8 cellular contexts compared by ENCODE assay signal in the genomic region with DNA sequence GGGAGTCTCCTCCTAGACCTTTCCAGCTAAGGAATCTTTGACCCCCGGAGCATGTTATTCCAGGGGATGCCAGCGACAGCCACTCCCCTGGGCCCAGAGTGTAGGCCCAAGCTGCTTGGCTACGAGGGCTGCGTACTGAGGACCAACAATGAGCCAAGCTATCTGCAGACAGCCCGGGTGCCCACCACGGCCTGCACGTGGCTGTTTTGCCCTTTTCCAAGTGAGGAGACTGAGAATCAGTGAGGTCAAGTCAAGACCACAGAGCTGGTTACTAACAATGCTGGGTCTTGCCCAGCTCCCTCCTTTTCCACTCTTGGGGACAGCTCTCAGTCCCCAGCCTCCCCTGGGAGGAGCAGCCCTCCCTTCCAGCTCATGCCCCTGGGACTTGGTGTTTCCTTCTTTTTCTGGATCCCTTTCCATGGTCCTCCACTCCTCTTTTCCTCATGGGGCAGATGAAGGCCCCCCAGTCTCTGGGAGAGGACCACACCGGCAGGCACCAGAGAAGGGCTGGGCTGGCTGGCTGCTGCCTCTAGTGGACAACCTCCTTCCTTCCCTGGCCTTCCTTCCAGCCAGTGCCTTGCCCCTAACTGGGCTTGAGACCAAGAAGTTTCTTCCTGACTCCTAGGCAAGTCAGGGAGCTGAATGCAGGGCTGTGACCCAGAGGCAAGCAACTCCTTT. TPM values are rescaled to one million over a fixed set of nuclear protein-coding genes. Genes with fewer than 3 reads are reported as not detected.
DNase-seq lines count a peak whose midpoint lies in the region; ATAC-seq and TF ChIP-seq lines count a peak whose summit lies in the region.

No MANE protein-coding gene starts in this region.

- ATAC-seq in lung (ENCODE audit: insufficient read depth, low FRiP score) (peak; percentile 32), HG03159 (IDR thresholded peaks at IDR 0.05; ENCODE audit: unreplicated experiment) (no peak), HG03565 (IDR thresholded peaks at IDR 0.05; ENCODE audit: unreplicated experiment) (no peak)

- WGBS in lung, 2 donors, result 17 to 19% methylated on average over 8 of the region's 8 CpGs

- TF ChIP-seq CTCF in HEK293 (tag by site-specific recombination; IDR thresholded peaks at IDR 0.05) (0 out of 2 replicates have a peak, but pooled peaks have one; percentile 21), lung (IDR thresholded peaks at IDR 0.05; ENCODE audit: control extremely low read depth, extremely low read depth) (peak; percentile 19)

- no peaks in the 10 kb centered on the region for H3K36me3 Mint-ChIP-seq in immature natural killer cell

- POLR2A ChIA-PET in HEK293 (lab: Yijun Ruan, JAX), result interaction anchor here (0.7 kb wide), 1 partner anchor 717 kb away, joined by 5 read pairs; no protein-coding TSS in a partner anchor

- H3K27me3 Mint-ChIP-seq in immature natural killer cell (ENCODE audit: low read depth in 3 of 3), result peaks cover 7 to 27% (median 12%) of the 10 kb centered on the region in 3 donors

- H3K36me3 ChIP-seq in HEK293 (ENCODE audit: control insufficient read depth in 2 of 2, insufficient read depth in 1 of 2, low read length in 2 of 2) (no peaks in the 10 kb centered on the region), lung (ENCODE audit: control insufficient read depth in 2 of 2, insufficient read depth in 2 of 2, low read length in 2 of 2) (no peaks in the 10 kb centered on the region)

- H3K4me1 Mint-ChIP-seq in immature natural killer cell, result no peaks in the 10 kb centered on the region

- H3K4me3 Mint-ChIP-seq in immature natural killer cell, result no peak overlapping the region

- no peaks in the 10 kb centered on the region for H3K9me3 ChIP-seq in HEK293 (ENCODE audit: control insufficient read depth, insufficient read depth, low read depth, low read length)
- H3K9me3 ChIP-seq in lung (ENCODE audit: control insufficient read depth in 2 of 2, insufficient read depth in 1 of 2, low read length in 1 of 2), result no peaks in the 10 kb centered on the region

- CTCF ChIA-PET in HEK293 (lab: Yijun Ruan, JAX), result interaction anchor here (0.6 kb wide), 2 partner anchors 8 to 31 kb away, joined by 3 to 5 read pairs; no protein-coding TSS in a partner anchor

- peaks cover 0 to 2% (median 0%) of the 10 kb centered on the region in 6 donors for H3K9me3 Mint-ChIP-seq in immature natural killer cell

- H3K27ac ChIP-seq in HEK293 (ENCODE audit: extremely low read depth, low read depth, low read length), result no peak overlapping the region
- H3K27ac ChIP-seq in lung (ENCODE audit: low read depth in 1 of 2, low read length in 1 of 2), result peak overlapping the region; percentile 29 to 79

- H3K4me3 ChIP-seq in HEK293 (ENCODE audit: low read depth, low read length) (no peak overlapping the region), lung (no peak overlapping the region)

- no peak overlapping the region for H3K27ac Mint-ChIP-seq in immature natural killer cell

- no peaks in the 10 kb centered on the region for H3K27me3 ChIP-seq in lung (ENCODE audit: control insufficient read depth, insufficient read depth)

- DNase-seq in A172 (ENCODE audit: low spot score), result peak; percentile 88
- DNase-seq in dermis blood vessel endothelial cell, result peak; percentile 85
- DNase-seq in lung (ENCODE audit: low spot score), result peak; percentile 64
- DNase-seq in NCI-H187 (lab: John Stamatoyannopoulos, UW), result no peak
- no peak for DNase-seq in immature natural killer cell

- H3K4me1 ChIP-seq in HEK293 (ENCODE audit: control insufficient read depth, insufficient read depth, low read length) (no peaks in the 10 kb centered on the region), lung (ENCODE audit: control insufficient read depth in 2 of 2, insufficient read depth in 2 of 2, low read length in 2 of 2) (peaks cover 4 to 15% of the 10 kb centered on the region in 2 donors)

TF ChIP-seq in HEK293, 187 proteins besides CTCF, POLR2A, EP300 and RAD21:
- peak; percentile 38 for TF ChIP-seq ZNF341 (tag by site-specific recombination; IDR thresholded peaks at IDR 0.05; ENCODE audit: low read depth)
- TF ChIP-seq ZSCAN23 (tag by site-specific recombination; IDR thresholded peaks at IDR 0.05), result no peak

RNA-seq across cellular contexts. Expression of gene MALL, which starts 0.6 kb away (rescaled TPM):
- 184 and 298 TPM in 2 replicates for total RNA-seq in A172 (2014; rRNA removed; shearing (Covaris generic))
- total RNA-seq in dermis blood vessel endothelial cell (39.3 and 52.5 TPM in 2 replicates), lung (100 to 1,000 TPM; 121 to 123 TPM)
- polyA plus RNA-seq in lung (10 to 100 TPM; 41.5 to 97.7 TPM), immature natural killer cell (not detected)

Comparison
In these comparisons a context has a peak if more than half of its experiments do, and no peak if none do; other contexts are left out.
1. DNase-seq: peak in A172 (single experiment), dermis blood vessel endothelial cell (single experiment) and lung (single experiment); none in NCI-H187 (0 of 2) and immature natural killer cell (0 of 3).